29 cellular contexts compared by ENCODE assay signal in the genomic region with DNA sequence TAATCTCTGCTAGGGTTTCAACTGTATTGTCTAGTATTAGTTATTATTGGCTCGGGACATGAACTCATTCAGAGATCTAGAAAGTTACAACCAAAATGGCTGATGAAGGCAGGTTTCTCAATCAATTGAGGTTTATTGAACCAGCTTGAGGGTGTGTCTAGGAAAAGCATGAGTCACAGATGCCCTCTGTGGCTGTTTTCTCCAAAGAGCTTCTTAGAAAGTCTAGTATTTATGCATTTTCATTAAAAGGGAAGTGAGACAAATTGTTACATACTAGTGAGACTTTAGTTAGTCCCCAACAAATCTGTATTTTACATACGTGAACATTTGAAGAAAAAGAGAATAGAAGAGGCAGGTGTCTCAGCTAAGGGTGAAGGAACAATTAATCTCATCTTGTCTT. TPM values are rescaled to one million over a fixed set of nuclear protein-coding genes. Genes with fewer than 3 reads are reported as not detected.
A peak's percentile ranks its signal among the peaks of the same experiment; 100 is the strongest.
DNase-seq lines count a peak whose midpoint lies in the region; ATAC-seq, FAIRE-seq and TF ChIP-seq lines count a peak whose summit lies in the region.
"Had no signal": no experiment of that assay in that cellular context is flagged by ENCODE, and none has a peak within 500 bp of the region (broad histone marks: within the 10 kb centered on the region; RNA-seq: fewer than 3 reads in every experiment).

No MANE protein-coding gene starts in this region.

- H3K27me3 ChIP-seq in HCT116 (ENCODE audit: insufficient read depth, low read length) (no peaks in the 10 kb centered on the region), endodermal cell (ENCODE audit: control insufficient read depth, insufficient read depth, low read length, poor library complexity, severe bottlenecking) (no peaks in the 10 kb centered on the region), HepG2 (ENCODE audit: control insufficient read depth in 1 of 2, insufficient read depth in 2 of 2, low read length in 2 of 2) (peaks cover 0 to 23% of the 10 kb centered on the region in 2 experiments; a peak in 3 of 5 replicates)
- H3K27me3 ChIP-seq: vagina had no signal

- H3K4me3 ChIP-seq in HCT116 (replicated peaks in 1 of 2; ENCODE audit: low read depth in 1 of 2, low read length in 2 of 2) (no peak overlapping the region), endodermal cell (ENCODE audit: low read length) (peak overlapping the region; percentile 4), HepG2 (replicated peaks in 1 of 3; ENCODE audit: insufficient read depth in 1 of 3, low read depth in 2 of 3, low read length in 3 of 3) (no peak overlapping the region)
- H3K4me3 ChIP-seq: hepatocyte, spleen, thoracic aorta, vagina had no signal

- no peaks in the 10 kb centered on the region for H3K36me3 ChIP-seq in HCT116 (ENCODE audit: control insufficient read depth in 1 of 2, insufficient read depth in 2 of 2, low read length in 2 of 2)
- no peaks in the 10 kb centered on the region for H3K36me3 ChIP-seq in endodermal cell (ENCODE audit: control insufficient read depth, insufficient read depth, low read length)
- no peaks in the 10 kb centered on the region for H3K36me3 ChIP-seq in HepG2 (replicated peaks in 1 of 2; ENCODE audit: control insufficient read depth in 1 of 2, insufficient read depth in 2 of 2, low read length in 2 of 2)
- H3K36me3 ChIP-seq: spleen, thoracic aorta, vagina had no signal

- H4K20me1 ChIP-seq in HCT116 (ENCODE audit: insufficient read depth) (no peaks in the 10 kb centered on the region), HepG2 (ENCODE audit: insufficient read depth, low read length) (no peaks in the 10 kb centered on the region)

- peaks cover 15% of the 10 kb centered on the region for H3K4me1 Mint-ChIP-seq in endodermal cell
- H3K4me1 Mint-ChIP-seq in stimulated activated naive B cell treated with anti-CD40 and anti-IgM and Interleukin-4, amounts not matched to agents 10 μg/mL and 1 μg/mL and 100 μg/mL, for 72 hours, result peaks cover 0 to 6% of the 10 kb centered on the region in 2 donors
- H3K4me1 Mint-ChIP-seq: activated naive CD8-positive, alpha-beta T cell treated with anti-CD3 and anti-CD28 coated beads, Interleukin-2, amount 50 U/mL, for 24 hours; CD4-positive, CD25-positive, alpha-beta regulatory T cell; mesothelial cell of epicardium had no signal

- no peaks in the 10 kb centered on the region for H3K9me2 ChIP-seq in HCT116 (ENCODE audit: insufficient read depth)

- TF ChIP-seq EP300 in HepG2 (IDR thresholded peaks at IDR 0.05; ENCODE audit: low read depth in 2 of 2, low read length in 2 of 2), result no peak
- TF ChIP-seq EP300 in HepG2 (CRISPR knock-in tag; IDR thresholded peaks at IDR 0.05; ENCODE audit: borderline replicate concordance), result no peak

- H3K4me2 ChIP-seq in HCT116 (ENCODE audit: low read length) (no peak overlapping the region), HepG2 (ENCODE audit: low read depth, low read length) (no peak overlapping the region)
- H3K4me2 ChIP-seq: hepatocyte had no signal

- no TSS peak for BruUV-seq in HCT116 (replicated peaks; lab: Mats Ljungman, UMichigan)
- BruUV-seq in HepG2 (replicated peaks; lab: Mats Ljungman, UMichigan), result no TSS peak

- intact Hi-C loops in HCT116 (cut with micrococcal nuclease) (no loop called here), HepG2 (cut with micrococcal nuclease; ENCODE audit: unreplicated experiment) (no loop called here)

- H3K36me3 Mint-ChIP-seq in endodermal cell (ENCODE audit: low read depth), result peaks cover 5% of the 10 kb centered on the region
- H3K36me3 Mint-ChIP-seq in stimulated activated naive B cell treated with anti-CD40 and anti-IgM and Interleukin-4, amounts not matched to agents 10 μg/mL and 1 μg/mL and 100 μg/mL, for 72 hours, result no peaks in the 10 kb centered on the region
- H3K36me3 Mint-ChIP-seq: CD4-positive, CD25-positive, alpha-beta regulatory T cell; mesothelial cell of epicardium had no signal

- CTCF ChIA-PET in HCT116 (lab: Charles Lee) (no interaction called here), HepG2 (lab: Yijun Ruan, JAX; ENCODE audit: low intra/inter-chr PET ratio, low total read pairs) (no interaction called here)

- POLR2A ChIA-PET in HCT116 (lab: Charles Lee) (no interaction called here), HepG2 (lab: Yijun Ruan, JAX) (no interaction called here)

- H3K4me1 ChIP-seq in HCT116 (ENCODE audit: control insufficient read depth in 1 of 2, insufficient read depth in 2 of 2, low read length in 2 of 2) (peaks cover 0 to 5% of the 10 kb centered on the region in 2 experiments; a peak in 2 of 4 replicates), endodermal cell (ENCODE audit: control insufficient read depth, insufficient read depth, low read length) (peaks cover 8% of the 10 kb centered on the region), HepG2 (ENCODE audit: insufficient read depth, low read length) (peaks cover 6% of the 10 kb centered on the region; the same call in 1 of the 2 replicates)
- H3K4me1 ChIP-seq: spleen, vagina had no signal

- H3K9me3 ChIP-seq in HCT116 (ENCODE audit: control insufficient read depth in 1 of 2, insufficient read depth in 1 of 2, low read depth in 1 of 2, low read length in 2 of 2), result peaks cover 0 to 17% of the 10 kb centered on the region in 2 experiments; a peak in 1 of 4 replicates
- H3K9me3 ChIP-seq in endodermal cell (ENCODE audit: control insufficient read depth, low read length), result peaks cover 27% of the 10 kb centered on the region
- H3K9me3 ChIP-seq in HepG2 (ENCODE audit: low read length), result peaks cover 24% of the 10 kb centered on the region

- 50% methylated on average over 2 of the region's 2 CpGs for WGBS in endodermal cell (ENCODE audit: insufficient coverage in 1 of 2, insufficient read length in 1 of 2), 2 experiments
- 3% methylated on average over 2 of the region's 2 CpGs for WGBS in HepG2 (ENCODE audit: low lambda C conversion rate)

- no peak overlapping the region for H3K27ac Mint-ChIP-seq in endodermal cell
- no peak overlapping the region for H3K27ac Mint-ChIP-seq in stimulated activated naive B cell treated with anti-CD40 and anti-IgM and Interleukin-4, amounts not matched to agents 10 μg/mL and 1 μg/mL and 100 μg/mL, for 72 hours
- H3K27ac Mint-ChIP-seq: activated naive CD8-positive, alpha-beta T cell treated with anti-CD3 and anti-CD28 coated beads, Interleukin-2, amount 50 U/mL, for 24 hours; CD4-positive, CD25-positive, alpha-beta regulatory T cell; mesothelial cell of epicardium; naive thymus-derived CD8-positive, alpha-beta T cell had no signal

- RAD21 ChIA-PET in HCT116 (lab: Charles Lee; ENCODE audit: low non-redundant PET in 1 of 2, low total read pairs in 2 of 2, uncharacterized antibody in 2 of 2, unreplicated experiment in 2 of 2), result no interaction called here

- no peak for FAIRE-seq in HepG2 (lab: Jason Lieb, UNC)

- TF ChIP-seq RAD21 in HCT116 (IDR thresholded peaks at IDR 0.05; ENCODE audit: low read depth), result no peak
- no peak for TF ChIP-seq RAD21 in HepG2 (CRISPR knock-in tag; IDR thresholded peaks at IDR 0.05)

- peaks cover 27% of the 10 kb centered on the region for H3K27me3 Mint-ChIP-seq in endodermal cell (ENCODE audit: insufficient read depth)
- peaks cover 21 to 29% of the 10 kb centered on the region in 2 donors for H3K27me3 Mint-ChIP-seq in stimulated activated naive B cell treated with anti-CD40 and anti-IgM and Interleukin-4, amounts not matched to agents 10 μg/mL and 1 μg/mL and 100 μg/mL, for 72 hours

- no peak for ATAC-seq in HCT116
- peak; percentile 56 to 68 for ATAC-seq in stimulated activated naive B cell treated with anti-CD40 and anti-IgM and Interleukin-4, amounts not matched to agents 10 μg/mL and 1 μg/mL and 100 μg/mL, for 72 hours (replicated peaks)
- ATAC-seq in HepG2, result no peak
- no peak for ATAC-seq in HG02759 (IDR thresholded peaks at IDR 0.05; ENCODE audit: unreplicated experiment)
- ATAC-seq: activated naive CD8-positive, alpha-beta T cell treated with anti-CD3 and anti-CD28 coated beads, Interleukin-2, amount 50 U/mL, for 24 hours; left lobe of liver; naive thymus-derived CD8-positive, alpha-beta T cell had no signal

- H3K79me2 ChIP-seq in HCT116 (ENCODE audit: insufficient read depth, low read length) (no peaks in the 10 kb centered on the region), HepG2 (ENCODE audit: insufficient read depth, low read length) (no peaks in the 10 kb centered on the region)
- H3K79me2 ChIP-seq: hepatocyte had no signal

- no peak for DNase-seq in HCT116 (ENCODE audit: low read depth, low spot score)
- DNase-seq in NOMO-1 (lab: John Stamatoyannopoulos, UW; ENCODE audit: unreplicated experiment in 2 of 2), result peak; percentile 62 to 91
- DNase-seq in endodermal cell, result no peak
- DNase-seq in stimulated activated naive B cell treated with anti-CD40 and anti-IgM and Interleukin-4, amounts not matched to agents 10 μg/mL and 1 μg/mL and 100 μg/mL, for 72 hours, result no peak
- no peak for DNase-seq in HepG2 (ENCODE audit: low spot score)
- no peak for DNase-seq in NCI-H69 (lab: John Stamatoyannopoulos, UW)
- DNase-seq: activated CD4-positive, alpha-beta T cell treated with anti-CD3 and anti-CD28 coated beads for 1 hour; activated gamma-delta T cell; activated naive CD8-positive, alpha-beta T cell treated with anti-CD3 and anti-CD28 coated beads, Interleukin-2, amount 50 U/mL, for 24 hours; activated T-cell treated with anti-CD3 and anti-CD28 coated beads, Interleukin-2, amount 50 U/mL, for 1 hour; foreskin melanocyte; KBM-7; naive thymus-derived CD8-positive, alpha-beta T cell; NCI-H1048; NCI-H1694 treated with DMSO at 0.1 percent for 48 hours; NCI-H526 treated with DMSO at 0.1 percent for 48 hours; retina; SHP77; spleen; stimulated activated CD4-positive, alpha-beta T cell treated with anti-CD3 and anti-CD28 coated beads, Interleukin-4, amount 100 ng/mL, for 1 hour; stimulated activated naive CD4-positive, alpha-beta T cell had no signal

- H2AFZ ChIP-seq in HCT116 (ENCODE audit: low read depth, low read length, poor library complexity, severe bottlenecking) (no peak overlapping the region), HepG2 (ENCODE audit: low read length) (no peak overlapping the region)
- H2AFZ ChIP-seq: hepatocyte had no signal

- TF ChIP-seq POLR2A in HCT116 (IDR thresholded peaks at IDR 0.05; ENCODE audit: borderline replicate concordance, extremely low read depth, insufficient read depth, insufficient read length) (no peak), HepG2 (IDR thresholded peaks at IDR 0.05; ENCODE audit: insufficient read depth in 1 of 2, low read depth in 2 of 2, low read length in 2 of 2) (no peak)

- TF ChIP-seq CTCF in HCT116 (IDR thresholded peaks at IDR 0.05 in 2 of 3, conservative IDR thresholded peaks at IDR 0.05 in 1 of 3; ENCODE audit: borderline replicate concordance in 1 of 3, insufficient read depth in 1 of 3, low read depth in 2 of 3, low read length in 2 of 3), result no peak
- TF ChIP-seq CTCF in endodermal cell (conservative IDR thresholded peaks at IDR 0.05), result no peak
- TF ChIP-seq CTCF in HepG2 (CRISPR knock-in tag; IDR thresholded peaks at IDR 0.05), result no peak

- H3K27ac ChIP-seq in HCT116 (ENCODE audit: low read depth, low read length) (no peak overlapping the region), endodermal cell (ENCODE audit: low read depth, low read length) (no peak overlapping the region), HepG2 (ENCODE audit: extremely low read length, insufficient read depth, low read length) (no peak overlapping the region)
- H3K27ac ChIP-seq: epithelial cell of prostate, hepatocyte, spleen, thoracic aorta, vagina had no signal

- no peak overlapping the region for H3K9ac ChIP-seq in HCT116 (ENCODE audit: low read length)
- no peak overlapping the region for H3K9ac ChIP-seq in endodermal cell (ENCODE audit: extremely low read depth, low read length, poor library complexity, severe bottlenecking)
- H3K9ac ChIP-seq in HepG2 (ENCODE audit: insufficient read depth, low read depth, low read length), result no peak overlapping the region

- in situ Hi-C loops in HepG2 (cut with HindIII; ENCODE audit: extremely low pct_ligation_motif_present, low pct_unique_long_range_greater_than_20kb), result no loop called here

- peaks cover 28% of the 10 kb centered on the region for H3K9me3 Mint-ChIP-seq in endodermal cell
- peaks cover 9 to 10% of the 10 kb centered on the region in 2 donors for H3K9me3 Mint-ChIP-seq in stimulated activated naive B cell treated with anti-CD40 and anti-IgM and Interleukin-4, amounts not matched to agents 10 μg/mL and 1 μg/mL and 100 μg/mL, for 72 hours

- H3K4me3 Mint-ChIP-seq in endodermal cell, result no peak overlapping the region
- H3K4me3 Mint-ChIP-seq in stimulated activated naive B cell treated with anti-CD40 and anti-IgM and Interleukin-4, amounts not matched to agents 10 μg/mL and 1 μg/mL and 100 μg/mL, for 72 hours, result no peak overlapping the region
- H3K4me3 Mint-ChIP-seq: activated naive CD8-positive, alpha-beta T cell treated with anti-CD3 and anti-CD28 coated beads, Interleukin-2, amount 50 U/mL, for 24 hours; CD4-positive, CD25-positive, alpha-beta regulatory T cell; mesothelial cell of epicardium; naive thymus-derived CD8-positive, alpha-beta T cell had no signal

RNA-seq across cellular contexts. Expression of gene RTTN, which starts 23.1 kb away (rescaled TPM):
- total RNA-seq in HCT116 (2021; ENCODE audit: unreplicated experiment), result 41.2 TPM
- polyA plus RNA-seq in HCT116 (2012), result 10.7 and 14.0 TPM in 2 replicates
- total RNA-seq in endodermal cell, result 10 to 100 TPM; 22.3 to 35.4 TPM
- 20.9 TPM for polyA plus RNA-seq in endodermal cell (2013, experiment 1 of 2)
- 21.4 TPM for polyA plus RNA-seq in endodermal cell (2013, experiment 2 of 2)
- 12.5 and 18.7 TPM in 2 replicates for total RNA-seq in HepG2 (2016; rRNA removed; fragmentation: Illumina TruSeq; extraction: Trizol)
- 15.8 and 24.3 TPM in 2 replicates for total RNA-seq in HepG2 (2016; cell fraction: cytosol; rRNA removed; fragmentation: Illumina TruSeq; extraction: Trizol; ENCODE audit: low read depth)
- total RNA-seq in HepG2 (2016; cell fraction: insoluble cytoplasmic fraction; rRNA removed; fragmentation: Illumina TruSeq; extraction: Trizol), result 11.4 and 18.6 TPM in 2 replicates
- 9.9 and 11.5 TPM in 2 replicates for total RNA-seq in HepG2 (2016; cell fraction: membrane; rRNA removed; fragmentation: Illumina TruSeq; extraction: Trizol)
- 69.6 and 74.0 TPM in 2 replicates for total RNA-seq in HepG2 (2016; cell fraction: nucleus; rRNA removed; fragmentation: Illumina TruSeq; extraction: Trizol)
- 3.4 and 5.4 TPM in 2 replicates for polyA plus RNA-seq in HepG2 (2011; rRNA removed)
- polyA plus RNA-seq in HepG2 (2011; cell fraction: cytosol; rRNA removed), result 1.8 and 2.0 TPM in 2 replicates
- polyA plus RNA-seq in HepG2 (2011; cell fraction: nucleus; rRNA removed), result 8.1 and 9.1 TPM in 2 replicates
- polyA plus RNA-seq in HepG2 (2012), result 3.8 and 4.5 TPM in 2 replicates
- 1.0 and 1.1 TPM in 2 replicates for polyA plus RNA-seq in HepG2 (2016; cell fraction: cytosol; fragmentation: Illumina TruSeq; extraction: Trizol; ENCODE audit: low read depth)
- polyA plus RNA-seq in HepG2 (2016; cell fraction: insoluble cytoplasmic fraction; fragmentation: Illumina TruSeq; extraction: Trizol; ENCODE audit: low read depth), result 5.4 and 7.2 TPM in 2 replicates
- 1.6 and 1.9 TPM in 2 replicates for polyA plus RNA-seq in HepG2 (2016; cell fraction: membrane; fragmentation: Illumina TruSeq; extraction: Trizol; ENCODE audit: low read depth)
- polyA plus RNA-seq in HepG2 (2016; cell fraction: nucleus; fragmentation: Illumina TruSeq; extraction: Trizol; ENCODE audit: insufficient read depth, low read depth), result 14.8 and 16.8 TPM in 2 replicates
- 18.4 and 41.1 TPM in 2 replicates for polyA minus RNA-seq in HepG2 (2011; rRNA and poly(A)+ RNA removed; ENCODE audit: low replicate concordance)
- polyA minus RNA-seq in HepG2 (2011; cell fraction: cytosol; rRNA and poly(A)+ RNA removed), result 4.4 and 5.3 TPM in 2 replicates
- polyA minus RNA-seq in HepG2 (2011; cell fraction: nucleus; rRNA and poly(A)+ RNA removed), result 117 and 137 TPM in 2 replicates

Comparison
In these comparisons a context has a peak if more than half of its experiments do, and no peak if none do; other contexts are left out.
1. ATAC-seq: peak in stimulated activated naive B cell treated with anti-CD40 and anti-IgM and Interleukin-4, amounts not matched to agents 10 μg/mL and 1 μg/mL and 100 μg/mL, for 72 hours (2 of 2); none in HCT116 (single experiment), HepG2 (single experiment) and HG02759 (single experiment).
2. DNase-seq: peak in NOMO-1 (2 of 2); none in HCT116 (single experiment), endodermal cell (single experiment), stimulated activated naive B cell treated with anti-CD40 and anti-IgM and Interleukin-4, amounts not matched to agents 10 μg/mL and 1 μg/mL and 100 μg/mL, for 72 hours (single experiment), HepG2 (single experiment) and NCI-H69 (single experiment).
3. Of the 20 proteins assayed by ChIP-seq in both HepG2 and HCT116: peak only in HepG2: none; only in HCT116: JUND; in both: none; in neither: 19.